In genomic region chr5:154311362-154311761, GRCh38 we compare ENCODE assay signal across 12 cellular contexts.
DNase-seq lines count a peak whose midpoint lies in the region; ATAC-seq and TF ChIP-seq lines count a peak whose summit lies in the region.
"Had no signal": no experiment of that assay in that cellular context is flagged by ENCODE, and none has a peak within 500 bp of the region (broad histone marks: within the 10 kb centered on the region; RNA-seq: fewer than 3 reads in every experiment).

No MANE protein-coding gene starts in this region.

- peak overlapping the region; percentile 37; the same call in 1 of the 2 replicates for H3K4me2 ChIP-seq in PC-9

- peak overlapping the region; percentile 60 for H3K27ac ChIP-seq in PC-9

- no peaks in the 10 kb centered on the region for H3K9me3 Mint-ChIP-seq in natural killer cell treated with Interleukin-12 subunit alpha and Interleukin-12 subunit beta and Interleukin-15 and Interleukin-18, amount 100 ng/mL, for 72 hours

- POLR2A ChIA-PET in PC-9 (lab: Charles Lee; ENCODE audit: unreplicated experiment), result no interaction called here

- no TSS peak for BruUV-seq in PC-9 (replicated peaks; lab: Mats Ljungman, UMichigan)

- peaks cover 48% of the 10 kb centered on the region for H3K79me2 ChIP-seq in PC-9 (ENCODE audit: low read depth)

- peak overlapping the region in 1 of 2 donors; percentile 46 for H3K27ac Mint-ChIP-seq in natural killer cell treated with Interleukin-12 subunit alpha and Interleukin-12 subunit beta and Interleukin-15 and Interleukin-18, amount 100 ng/mL, for 72 hours

- H3K4me1 Mint-ChIP-seq in natural killer cell treated with Interleukin-12 subunit alpha and Interleukin-12 subunit beta and Interleukin-15 and Interleukin-18, amount 100 ng/mL, for 72 hours (ENCODE audit: low read depth in 2 of 2), result peaks cover 36 to 38% of the 10 kb centered on the region in 2 donors

- H3K36me3 Mint-ChIP-seq in natural killer cell treated with Interleukin-12 subunit alpha and Interleukin-12 subunit beta and Interleukin-15 and Interleukin-18, amount 100 ng/mL, for 72 hours, result peaks cover 6% of the 10 kb centered on the region

- no peaks in the 10 kb centered on the region for H3K27me3 ChIP-seq in PC-9 (ENCODE audit: insufficient read depth, low read depth)
- no peaks in the 10 kb centered on the region for H3K27me3 ChIP-seq in H7 (ENCODE audit: control insufficient read depth, insufficient read depth, low read length)

- peak; percentile 51 for ATAC-seq in HG02642 (IDR thresholded peaks at IDR 0.05; ENCODE audit: poor library complexity, unreplicated experiment)
- ATAC-seq in natural killer cell treated with Interleukin-12 subunit alpha and Interleukin-12 subunit beta and Interleukin-15 and Interleukin-18, amount 100 ng/mL, for 72 hours, result peak; percentile 79 to 90
- no peak for ATAC-seq in GM19328 (IDR thresholded peaks at IDR 0.05; ENCODE audit: unreplicated experiment)

- intact Hi-C loops in PC-9 (cut with micrococcal nuclease; ENCODE audit: unreplicated experiment), result no loop called here

- no peaks in the 10 kb centered on the region; the same call in 1 of the 2 replicates for H3K9me3 ChIP-seq in PC-9 (ENCODE audit: insufficient read depth, low read depth)

- no peak for TF ChIP-seq CTCF in PC-9 (conservative IDR thresholded peaks at IDR 0.05)

- H3F3A ChIP-seq in PC-9 (ENCODE audit: insufficient read depth, low read depth), result peaks cover 51% of the 10 kb centered on the region

- H3K27me3 Mint-ChIP-seq in natural killer cell treated with Interleukin-12 subunit alpha and Interleukin-12 subunit beta and Interleukin-15 and Interleukin-18, amount 100 ng/mL, for 72 hours, result no peaks in the 10 kb centered on the region

- H3K9me2 ChIP-seq in PC-9 (ENCODE audit: insufficient read depth), result no peaks in the 10 kb centered on the region

- H3K4me3 Mint-ChIP-seq in natural killer cell treated with Interleukin-12 subunit alpha and Interleukin-12 subunit beta and Interleukin-15 and Interleukin-18, amount 100 ng/mL, for 72 hours, result peak overlapping the region; percentile 37

- H3K36me3 ChIP-seq in PC-9 (ENCODE audit: low read depth) (0 out of 2 replicates have a peak, but pooled peaks cover 28% of the 10 kb centered on the region), H7 (replicated peaks; ENCODE audit: control insufficient read depth, insufficient read depth, low read length) (no peaks in the 10 kb centered on the region)

- DNase-seq in SIG-M5 treated with dmso at 0.1 percent for 504 hours (lab: John Stamatoyannopoulos, UW; ENCODE audit: unreplicated experiment) (peak; percentile 29), SIG-M5 (lab: John Stamatoyannopoulos, UW) (no peak), PC-9 (no peak), H7 (no peak), NCI-H2107 treated with DMSO at 0.1 percent for 48 hours (lab: John Stamatoyannopoulos, UW; ENCODE audit: unreplicated experiment) (no peak)
- DNase-seq in natural killer cell treated with Interleukin-12 subunit alpha and Interleukin-12 subunit beta and Interleukin-15 and Interleukin-18, amount 100 ng/mL, for 72 hours (ENCODE audit: low spot score), result peak; percentile 68
- DNase-seq: aorta, GF-D8, HCEC 1CT, occipital lobe had no signal

- H3K4me1 ChIP-seq in PC-9 (replicated peaks; ENCODE audit: insufficient read depth), result peaks cover 71% of the 10 kb centered on the region

- no peaks in the 10 kb centered on the region for H4K20me1 ChIP-seq in PC-9 (ENCODE audit: insufficient read depth)

- H3K4me3 ChIP-seq in PC-9, result no peak overlapping the region
- no peak overlapping the region for H3K4me3 ChIP-seq in H7 (ENCODE audit: insufficient read depth, low read depth, low read length)

- CTCF ChIA-PET in PC-9 (lab: Charles Lee), result no interaction called here

- H2AFZ ChIP-seq in PC-9, result no peak overlapping the region

Comparison
In these comparisons a context has a peak if more than half of its experiments do, and no peak if none do; other contexts are left out.
1. DNase-seq: peak in SIG-M5 treated with dmso at 0.1 percent for 504 hours (single experiment) and natural killer cell treated with Interleukin-12 subunit alpha and Interleukin-12 subunit beta and Interleukin-15 and Interleukin-18, amount 100 ng/mL, for 72 hours (single experiment); none in SIG-M5 (single experiment), PC-9 (0 of 2), H7 (single experiment) and NCI-H2107 treated with DMSO at 0.1 percent for 48 hours (single experiment).